In genomic region chr12:12265571-12266388, GRCh38 we compare ENCODE assay signal across 8 cellular contexts. TPM values are rescaled to one million over a fixed set of nuclear protein-coding genes. Genes with fewer than 3 reads are reported as not detected.
DNase-seq lines count a peak whose midpoint lies in the region; ATAC-seq and TF ChIP-seq lines count a peak whose summit lies in the region.

No MANE protein-coding gene starts in this region.

- TF ChIP-seq POLR2A in esophagus muscularis mucosa (IDR thresholded peaks at IDR 0.05; ENCODE audit: low read depth): no peak

- intact Hi-C loops in esophagus muscularis mucosa (cut with DNase I): loop anchor here (5.0 to 10.0 kb wide), 4 partner anchors 62 to 449 kb away; partner anchors contain the start of gene CDKN1B

- no peaks in the 10 kb centered on the region; the same call in 1 of the 2 replicates for H3K4me1 ChIP-seq in HEK293 (ENCODE audit: control insufficient read depth, insufficient read depth, low read length)
- peaks cover 11 to 33% (median 25%) of the 10 kb centered on the region in 4 donors for H3K4me1 ChIP-seq in esophagus muscularis mucosa

- peak in 11 of 14 donors; percentile 15 to 61 (median 42) for DNase-seq in C1 segment of cervical spinal cord (lab: John Stamatoyannopoulos, UW)
- no peak for DNase-seq in T-helper 17 cell
- no peak for DNase-seq in esophagus muscularis mucosa (ENCODE audit: extremely low spot score)
- DNase-seq in natural killer cell treated with Interleukin-12 subunit alpha and Interleukin-12 subunit beta and Interleukin-15 and Interleukin-18, amount 100 ng/mL, for 72 hours (ENCODE audit: low spot score): no peak
- no peak for DNase-seq in islet precursor cell
- DNase-seq in stimulated activated naive CD4-positive, alpha-beta T cell treated with Interleukin-2 at 50 U/mL for 16 hours (lab: John Stamatoyannopoulos, UW): no peak

- H3K27me3 Mint-ChIP-seq in T-helper 17 cell: peaks cover 13% of the 10 kb centered on the region
- peaks cover 39 to 52% of the 10 kb centered on the region in 2 donors for H3K27me3 Mint-ChIP-seq in natural killer cell treated with Interleukin-12 subunit alpha and Interleukin-12 subunit beta and Interleukin-15 and Interleukin-18, amount 100 ng/mL, for 72 hours

- H3K9me3 ChIP-seq in HEK293 (ENCODE audit: control insufficient read depth, insufficient read depth, low read depth, low read length) (no peaks in the 10 kb centered on the region), T-helper 17 cell (ENCODE audit: control insufficient read depth, low read length, poor library complexity, severe bottlenecking) (no peaks in the 10 kb centered on the region), esophagus muscularis mucosa (no peaks in the 10 kb centered on the region)

- WGBS in esophagus muscularis mucosa: under 1% methylated on average over 24 of the region's 25 CpGs

- POLR2A ChIA-PET in HEK293 (lab: Yijun Ruan, JAX): interaction anchor here (0.5 to 2.3 kb wide), 18 partner anchors 9 to 477 kb away, joined by 3 to 12 read pairs (median 3); partner anchors contain the start of gene BORCS5

- H3K36me3 Mint-ChIP-seq in T-helper 17 cell (ENCODE audit: low read depth): no peaks in the 10 kb centered on the region
- H3K36me3 Mint-ChIP-seq in natural killer cell treated with Interleukin-12 subunit alpha and Interleukin-12 subunit beta and Interleukin-15 and Interleukin-18, amount 100 ng/mL, for 72 hours: no peaks in the 10 kb centered on the region

- peak overlapping the region; percentile 98 for H3K4me3 ChIP-seq in HEK293 (ENCODE audit: low read depth, low read length)
- peak overlapping the region; percentile 64 to 88 (median 84) for H3K4me3 ChIP-seq in esophagus muscularis mucosa

- H3K27me3 ChIP-seq in esophagus muscularis mucosa: no peaks in the 10 kb centered on the region

- H3K27ac ChIP-seq in HEK293 (ENCODE audit: extremely low read depth, low read depth, low read length): peak overlapping the region; percentile 100
- peak overlapping the region; percentile 97 to 99 (median 98) for H3K27ac ChIP-seq in esophagus muscularis mucosa (replicated peaks in 1 of 4)

- CTCF ChIA-PET in HEK293 (lab: Yijun Ruan, JAX): interaction anchor here (0.5 to 2.2 kb wide), 8 partner anchors 46 to 233 kb away, joined by 3 to 12 read pairs (median 3); no protein-coding TSS in a partner anchor

- peak overlapping the region; percentile 92 for H3K4me3 Mint-ChIP-seq in T-helper 17 cell
- peak overlapping the region; percentile 73 for H3K4me3 Mint-ChIP-seq in natural killer cell treated with Interleukin-12 subunit alpha and Interleukin-12 subunit beta and Interleukin-15 and Interleukin-18, amount 100 ng/mL, for 72 hours

- no peaks in the 10 kb centered on the region for H3K9me3 Mint-ChIP-seq in natural killer cell treated with Interleukin-12 subunit alpha and Interleukin-12 subunit beta and Interleukin-15 and Interleukin-18, amount 100 ng/mL, for 72 hours

- ATAC-seq in T-helper 17 cell: no peak
- no peak for ATAC-seq in natural killer cell treated with Interleukin-12 subunit alpha and Interleukin-12 subunit beta and Interleukin-15 and Interleukin-18, amount 100 ng/mL, for 72 hours
- no peak for ATAC-seq in HG02981 (IDR thresholded peaks at IDR 0.05; ENCODE audit: unreplicated experiment)

- H3K27ac Mint-ChIP-seq in T-helper 17 cell: peak overlapping the region; percentile 27
- no peak overlapping the region for H3K27ac Mint-ChIP-seq in natural killer cell treated with Interleukin-12 subunit alpha and Interleukin-12 subunit beta and Interleukin-15 and Interleukin-18, amount 100 ng/mL, for 72 hours

- TF ChIP-seq CTCF in HEK293 (tag by site-specific recombination; IDR thresholded peaks at IDR 0.05): no peak
- no peak for TF ChIP-seq CTCF in esophagus muscularis mucosa (IDR thresholded peaks at IDR 0.05)

- TF ChIP-seq EP300 in esophagus muscularis mucosa (IDR thresholded peaks at IDR 0.05): no peak

- peaks cover 20% of the 10 kb centered on the region for H3K4me1 Mint-ChIP-seq in T-helper 17 cell
- peaks cover 11 to 16% of the 10 kb centered on the region in 2 donors for H3K4me1 Mint-ChIP-seq in natural killer cell treated with Interleukin-12 subunit alpha and Interleukin-12 subunit beta and Interleukin-15 and Interleukin-18, amount 100 ng/mL, for 72 hours (ENCODE audit: low read depth in 2 of 2)

- no peaks in the 10 kb centered on the region for H3K36me3 ChIP-seq in HEK293 (ENCODE audit: control insufficient read depth in 2 of 2, insufficient read depth in 1 of 2, low read length in 2 of 2)
- H3K36me3 ChIP-seq in esophagus muscularis mucosa: no peaks in the 10 kb centered on the region

TF ChIP-seq in HEK293, 187 proteins besides CTCF, POLR2A, EP300 and RAD21 (continues in another document):
- TF ChIP-seq GLIS1 (tag by site-specific recombination; IDR thresholded peaks at IDR 0.05) (peak; percentile 53), ZNF394 (tag by site-specific recombination; IDR thresholded peaks at IDR 0.05; ENCODE audit: borderline replicate concordance) (no peak), ZNF768 (tag by site-specific recombination; IDR thresholded peaks at IDR 0.05) (no peak), ZNF76 (tag by site-specific recombination; IDR thresholded peaks at IDR 0.05; ENCODE audit: borderline replicate concordance, low read depth) (0 out of 2 replicates have a peak, but pooled peaks have one; percentile 1), ZNF423 (tag by site-specific recombination; IDR thresholded peaks at IDR 0.05) (no peak), ZNF843 (tag by site-specific recombination; IDR thresholded peaks at IDR 0.05) (no peak), ZNF501 (tag by site-specific recombination; IDR thresholded peaks at IDR 0.05) (no peak), ZSCAN4 (tag by site-specific recombination; IDR thresholded peaks at IDR 0.05) (no peak), ZNF214 (tag by site-specific recombination; IDR thresholded peaks at IDR 0.05; ENCODE audit: borderline replicate concordance) (no peak), SP7 (tag by site-specific recombination; IDR thresholded peaks at IDR 0.05) (peak; percentile 21; the same call in 1 of the 2 replicates), KLF17 (tag by site-specific recombination; IDR thresholded peaks at IDR 0.05) (no peak), ZSCAN23 (tag by site-specific recombination; IDR thresholded peaks at IDR 0.05) (no peak), ZFHX2 (tag by site-specific recombination; conservative IDR thresholded peaks at IDR 0.05) (no peak), ZNF335 (tag by site-specific recombination; conservative IDR thresholded peaks at IDR 0.05) (peak; percentile 55), HOXD13 (CRISPR knock-in tag; IDR thresholded peaks at IDR 0.05; ENCODE audit: borderline replicate concordance) (no peak), ZNF624 (tag by site-specific recombination; IDR thresholded peaks at IDR 0.05) (no peak), AEBP2 (tag by site-specific recombination; IDR thresholded peaks at IDR 0.05; ENCODE audit: borderline replicate concordance) (no peak), ZBTB17 (tag by site-specific recombination; IDR thresholded peaks at IDR 0.05) (0 out of 2 replicates have a peak, but pooled peaks have one; percentile 27), BCL6B (tag by site-specific recombination; IDR thresholded peaks at IDR 0.05) (no peak), ZNF138 (tag by site-specific recombination; IDR thresholded peaks at IDR 0.05; ENCODE audit: borderline replicate concordance) (no peak)

RNA-seq across cellular contexts. Expression of gene LRP6, which starts 1.1 kb away (rescaled TPM):
- total RNA-seq in T-helper 17 cell (1 to 10 TPM; 1.8 to 2.0 TPM), esophagus muscularis mucosa (10 to 100 TPM; 26.2 to 61.1 (median 34.8) TPM)
- total RNA-seq in natural killer cell treated with Interleukin-12 subunit alpha and Interleukin-12 subunit beta and Interleukin-15 and Interleukin-18, amount 100 ng/mL, for 72 hours: under 1 TPM; 0.10 to 0.59 TPM

Comparison
In these comparisons a context has a peak if more than half of its experiments do, and no peak if none do; other contexts are left out.
1. DNase-seq: peak in C1 segment of cervical spinal cord (11 of 14); none in T-helper 17 cell (0 of 3), esophagus muscularis mucosa (single experiment), natural killer cell treated with Interleukin-12 subunit alpha and Interleukin-12 subunit beta and Interleukin-15 and Interleukin-18, amount 100 ng/mL, for 72 hours (single experiment), islet precursor cell (single experiment) and stimulated activated naive CD4-positive, alpha-beta T cell treated with Interleukin-2 at 50 U/mL for 16 hours (single experiment).
2. RNA of gene LRP6, which starts 1.1 kb away (total RNA-seq): 26.2 to 61.1 TPM in esophagus muscularis mucosa; 1.8 to 2.0 TPM in T-helper 17 cell and 0.10 to 0.59 TPM in natural killer cell treated with Interleukin-12 subunit alpha and Interleukin-12 subunit beta and Interleukin-15 and Interleukin-18, amount 100 ng/mL, for 72 hours; every median in the first group is over 4 times any median in the second.